ENCODE assay signal across 15 cellular contexts in the genomic region with DNA sequence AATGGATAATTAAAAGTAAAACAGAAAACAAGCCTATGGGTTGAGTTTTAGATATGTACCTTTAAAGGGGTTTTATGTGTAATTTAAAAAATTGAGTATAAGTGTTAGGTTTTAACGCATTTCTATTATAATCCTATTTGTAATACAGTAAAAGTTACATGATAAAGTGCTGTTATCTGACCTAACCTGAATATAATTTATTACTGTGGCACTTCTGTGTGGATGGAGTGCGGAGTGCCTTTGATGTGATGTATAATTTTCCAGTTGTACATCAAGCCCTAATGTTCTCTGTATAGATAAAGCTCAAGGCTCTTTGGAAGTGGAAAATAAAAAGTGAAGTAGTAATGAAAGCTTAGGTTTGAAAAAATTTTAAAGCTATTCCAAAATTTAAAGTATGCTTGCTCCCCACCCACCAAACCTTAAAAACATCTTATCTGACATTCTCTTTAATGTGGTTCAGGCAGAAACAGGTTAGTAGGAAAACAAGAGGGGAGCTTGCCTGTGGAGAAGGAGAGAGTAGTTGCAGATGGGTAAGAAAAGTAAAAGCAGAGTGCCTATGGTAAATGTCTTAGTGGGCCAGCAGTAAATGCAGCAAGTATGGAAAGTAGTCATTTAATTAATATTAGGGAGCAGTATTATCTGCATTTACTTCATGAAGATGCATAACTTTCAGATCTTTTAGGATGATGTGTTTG. TPM values are rescaled to one million over a fixed set of nuclear protein-coding genes. Genes with fewer than 3 reads are reported as not detected.
DNase-seq lines count a peak whose midpoint lies in the region; ATAC-seq and TF ChIP-seq lines count a peak whose summit lies in the region.
"Had no signal": no experiment of that assay in that cellular context is flagged by ENCODE, and none has a peak within 500 bp of the region (broad histone marks: within the 10 kb centered on the region; RNA-seq: fewer than 3 reads in every experiment).

No MANE protein-coding gene starts in this region.

- H3K4me1 ChIP-seq in left ventricle myocardium inferior (peaks cover 95% of the 10 kb centered on the region), tibial artery (peaks cover 0 to 81% (median 52%) of the 10 kb centered on the region in 4 donors)

- peaks cover 69% of the 10 kb centered on the region for H3K4me1 Mint-ChIP-seq in activated CD4-positive, alpha-beta memory T cell treated with anti-CD3 and anti-CD28 coated beads, Interleukin-2, amount 10 ng/mL, durations not matched to agents 7 days and 5 days
- H3K4me1 Mint-ChIP-seq in type B pancreatic cell (ENCODE audit: unreplicated experiment) (peaks cover 55% of the 10 kb centered on the region), CD14-positive monocyte (peaks cover 57% of the 10 kb centered on the region)

- H3K27ac Mint-ChIP-seq in activated CD4-positive, alpha-beta memory T cell treated with anti-CD3 and anti-CD28 coated beads, Interleukin-2, amount 10 ng/mL, durations not matched to agents 7 days and 5 days, result peak overlapping the region; percentile 61
- peak overlapping the region; percentile 35 for H3K27ac Mint-ChIP-seq in type B pancreatic cell
- H3K27ac Mint-ChIP-seq in CD14-positive monocyte, result peak overlapping the region in 3 of 7 donors; percentile 2 to 72 (median 5)

- intact Hi-C loops in left ventricle myocardium inferior (cut with micrococcal nuclease) (no loop called here), left ventricle myocardium superior (cut with micrococcal nuclease) (no loop called here), CD14-positive monocyte (cut with micrococcal nuclease) (loop anchor here in 1 of 2 donors (5.0 to 10.0 kb wide), 2 partner anchors 45 to 723 kb away; partner anchors contain the start of genes HSPA9 and PAIP2), tibial artery (cut with DNase I; ENCODE audit: low total_unique reads) (no loop called here)

- H3K9me3 Mint-ChIP-seq in activated CD4-positive, alpha-beta memory T cell treated with anti-CD3 and anti-CD28 coated beads, Interleukin-2, amount 10 ng/mL, durations not matched to agents 7 days and 5 days, result no peaks in the 10 kb centered on the region
- H3K9me3 Mint-ChIP-seq in type B pancreatic cell (no peaks in the 10 kb centered on the region), CD14-positive monocyte (peaks cover 0 to 2% (median 0%) of the 10 kb centered on the region in 7 donors)

- H3K4me3 Mint-ChIP-seq in activated CD4-positive, alpha-beta memory T cell treated with anti-CD3 and anti-CD28 coated beads, Interleukin-2, amount 10 ng/mL, durations not matched to agents 7 days and 5 days, result peak overlapping the region; percentile 5
- H3K4me3 Mint-ChIP-seq in type B pancreatic cell (peak overlapping the region; percentile 26), CD14-positive monocyte (no peak overlapping the region)

- no peak for DNase-seq in left ventricle myocardium inferior
- no peak for DNase-seq in left ventricle myocardium superior
- DNase-seq in activated CD4-positive, alpha-beta memory T cell treated with anti-CD3 and anti-CD28 coated beads, Interleukin-2, amount 10 ng/mL, durations not matched to agents 7 days and 5 days, result no peak
- DNase-seq in left kidney (ENCODE audit: low read depth, low spot score), result peak; percentile 27
- no peak for DNase-seq in type B pancreatic cell (ENCODE audit: extremely low spot score, unreplicated experiment)
- no peak for DNase-seq in CD14-positive monocyte (ENCODE audit: low spot score)
- DNase-seq in DMS 273 (lab: John Stamatoyannopoulos, UW; ENCODE audit: unreplicated experiment), result no peak
- DNase-seq in tibial artery, result no peak
- DNase-seq: activated CD4-positive, alpha-beta T cell treated with anti-CD3 and anti-CD28 coated beads for 1 hour; adrenal gland; H7; heart right ventricle; NCI-H226; SIG-M5 had no signal

- H3K36me3 Mint-ChIP-seq in activated CD4-positive, alpha-beta memory T cell treated with anti-CD3 and anti-CD28 coated beads, Interleukin-2, amount 10 ng/mL, durations not matched to agents 7 days and 5 days (ENCODE audit: low read depth), result peaks cover 39% of the 10 kb centered on the region
- H3K36me3 Mint-ChIP-seq in type B pancreatic cell (peaks cover 7% of the 10 kb centered on the region), CD14-positive monocyte (peaks cover 2 to 8% of the 10 kb centered on the region in 2 donors)

- TF ChIP-seq CTCF in left ventricle myocardium inferior (IDR thresholded peaks at IDR 0.05; ENCODE audit: borderline replicate concordance) (no peak), type B pancreatic cell (conservative IDR thresholded peaks at IDR 0.05) (no peak), CD14-positive monocyte (IDR thresholded peaks at IDR 0.05) (no peak), tibial artery (IDR thresholded peaks at IDR 0.05) (no peak)

- H3K27me3 Mint-ChIP-seq in activated CD4-positive, alpha-beta memory T cell treated with anti-CD3 and anti-CD28 coated beads, Interleukin-2, amount 10 ng/mL, durations not matched to agents 7 days and 5 days, result no peaks in the 10 kb centered on the region
- H3K27me3 Mint-ChIP-seq in type B pancreatic cell (no peaks in the 10 kb centered on the region), CD14-positive monocyte (ENCODE audit: low read depth in 3 of 3) (no peaks in the 10 kb centered on the region)

- H3K4me3 ChIP-seq in left ventricle myocardium inferior (peak overlapping the region; percentile 6), tibial artery (no peak overlapping the region)
- H3K4me3 ChIP-seq: upper lobe of left lung had no signal

- no peaks in the 10 kb centered on the region for H3K36me3 ChIP-seq in left ventricle myocardium inferior
- no peaks in the 10 kb centered on the region for H3K36me3 ChIP-seq in tibial artery
- H3K36me3 ChIP-seq: adrenal gland, upper lobe of left lung had no signal

- H3K27ac ChIP-seq in left ventricle myocardium inferior (replicated peaks) (no peak overlapping the region), tibial artery (peak overlapping the region in 1 of 2 donors; percentile 100)

- no peaks in the 10 kb centered on the region for H3K9me3 ChIP-seq in left ventricle myocardium inferior (replicated peaks)
- no peaks in the 10 kb centered on the region for H3K9me3 ChIP-seq in tibial artery
- H3K9me3 ChIP-seq: adrenal gland, heart right ventricle, upper lobe of left lung had no signal

- POLR2A ChIA-PET in activated CD4-positive, alpha-beta memory T cell treated with anti-CD3 and anti-CD28 coated beads, Interleukin-2, amount 10 ng/mL, durations not matched to agents 7 days and 5 days (lab: Charles Lee), result interaction anchor here (1.1 to 9.1 kb wide), 6 partner anchors 11 to 94 kb away, joined by 3 to 175 read pairs (median 10); partner anchors contain the start of genes MZB1 and PAIP2

- CTCF ChIA-PET in activated CD4-positive, alpha-beta memory T cell treated with anti-CD3 and anti-CD28 coated beads, Interleukin-2, amount 10 ng/mL, durations not matched to agents 7 days and 5 days (lab: Charles Lee), result interaction anchor here (1.6 to 1.9 kb wide), 2 partner anchors 9 to 46 kb away, joined by 8 to 9 read pairs; no protein-coding TSS in a partner anchor

- H3K27me3 ChIP-seq in left ventricle myocardium inferior (ENCODE audit: low read depth) (no peaks in the 10 kb centered on the region), tibial artery (no peaks in the 10 kb centered on the region)
- H3K27me3 ChIP-seq: adrenal gland, heart right ventricle, upper lobe of left lung had no signal

- no peak for ATAC-seq in left ventricle myocardium superior
- ATAC-seq: heart right ventricle had no signal

RNA-seq across cellular contexts. Expression of gene MATR3, which starts 4.0 kb away (rescaled TPM):
- total RNA-seq in left ventricle myocardium inferior (121 TPM), left ventricle myocardium superior (121 TPM), type B pancreatic cell (ENCODE audit: low replicate concordance) (185 and 276 TPM in 2 replicates)
- 100 to 1,000 TPM; 168 to 193 TPM for total RNA-seq in activated CD4-positive, alpha-beta memory T cell treated with anti-CD3 and anti-CD28 coated beads, Interleukin-2, amount 10 ng/mL, durations not matched to agents 7 days and 5 days
- 100 to 1,000 TPM; 137 to 174 TPM for polyA plus RNA-seq in CD14-positive monocyte

RNA-seq across cellular contexts. Expression of gene PAIP2, which starts 44.1 kb away (rescaled TPM):
- 148 TPM for total RNA-seq in left ventricle myocardium inferior
- 136 TPM for total RNA-seq in left ventricle myocardium superior
- 100 to 1,000 TPM; 127 to 130 TPM for total RNA-seq in activated CD4-positive, alpha-beta memory T cell treated with anti-CD3 and anti-CD28 coated beads, Interleukin-2, amount 10 ng/mL, durations not matched to agents 7 days and 5 days
- total RNA-seq in type B pancreatic cell (ENCODE audit: low replicate concordance), result 51.7 and 87.7 TPM in 2 replicates
- 100 to 1,000 TPM; 313 to 325 TPM for polyA plus RNA-seq in CD14-positive monocyte

Comparison
In these comparisons a context has a peak if more than half of its experiments do, and no peak if none do; other contexts are left out.
1. H3K4me3 Mint-ChIP-seq: peak in activated CD4-positive, alpha-beta memory T cell treated with anti-CD3 and anti-CD28 coated beads, Interleukin-2, amount 10 ng/mL, durations not matched to agents 7 days and 5 days (single experiment) and type B pancreatic cell (single experiment); none in CD14-positive monocyte (0 of 2).